18 cellular contexts compared by ENCODE assay signal in genomic region chr7:36039243-36039642, GRCh38.
DNase-seq lines count a peak whose midpoint lies in the region; ATAC-seq and TF ChIP-seq lines count a peak whose summit lies in the region.
"Had no signal": no experiment of that assay in that cellular context is flagged by ENCODE, and none has a peak within 500 bp of the region (broad histone marks: within the 10 kb centered on the region; RNA-seq: fewer than 3 reads in every experiment).

No MANE protein-coding gene starts in this region.

- H3K27me3 Mint-ChIP-seq in HFFc6 (ENCODE audit: insufficient read depth), result no peaks in the 10 kb centered on the region; the same call in none of the 2 replicates
- H3K27me3 Mint-ChIP-seq in mesothelial cell of epicardium (ENCODE audit: low read depth), result no peaks in the 10 kb centered on the region
- no peaks in the 10 kb centered on the region for H3K27me3 Mint-ChIP-seq in activated CD4-positive, alpha-beta memory T cell treated with anti-CD3 and anti-CD28 coated beads for 36 hours
- H3K27me3 Mint-ChIP-seq in progenitor cell of endocrine pancreas, result peaks cover 8% of the 10 kb centered on the region
- H3K27me3 Mint-ChIP-seq in natural killer cell treated with Interleukin-12 subunit alpha and Interleukin-12 subunit beta and Interleukin-15 and Interleukin-18, amount 100 ng/mL, for 72 hours, result peaks cover 5 to 24% of the 10 kb centered on the region in 2 donors

- no peak for TF ChIP-seq CTCF in HFFc6 (IDR thresholded peaks at IDR 0.05)
- TF ChIP-seq CTCF in mesothelial cell of epicardium (IDR thresholded peaks at IDR 0.05; ENCODE audit: unreplicated experiment), result no peak
- no peak for TF ChIP-seq CTCF in progenitor cell of endocrine pancreas (IDR thresholded peaks at IDR 0.05; ENCODE audit: unreplicated experiment)

- CTCF ChIA-PET in activated CD4-positive, alpha-beta memory T cell treated with anti-CD3 and anti-CD28 coated beads for 36 hours (lab: Charles Lee), result no interaction called here

- intact Hi-C loops in activated CD4-positive, alpha-beta memory T cell treated with anti-CD3 and anti-CD28 coated beads for 36 hours (cut with micrococcal nuclease), result no loop called here

- H3K27ac Mint-ChIP-seq in HFFc6, result peak overlapping the region; percentile 44; the same call in 1 of the 2 replicates
- peak overlapping the region; percentile 77 for H3K27ac Mint-ChIP-seq in mesothelial cell of epicardium
- no peak overlapping the region for H3K27ac Mint-ChIP-seq in activated CD4-positive, alpha-beta memory T cell treated with anti-CD3 and anti-CD28 coated beads for 36 hours
- H3K27ac Mint-ChIP-seq in progenitor cell of endocrine pancreas, result no peak overlapping the region
- H3K27ac Mint-ChIP-seq in natural killer cell treated with Interleukin-12 subunit alpha and Interleukin-12 subunit beta and Interleukin-15 and Interleukin-18, amount 100 ng/mL, for 72 hours, result no peak overlapping the region
- H3K27ac Mint-ChIP-seq: CD8-positive, alpha-beta memory T cell had no signal

- DNase-seq in EH (ENCODE audit: low read depth), result peak; percentile 17
- DNase-seq in HFFc6, result no peak
- DNase-seq in dermis microvascular lymphatic vessel endothelial cell (ENCODE audit: low read depth in 2 of 2), result peak; percentile 55 to 72
- no peak for DNase-seq in mesothelial cell of epicardium (ENCODE audit: low spot score in 2 of 2, unreplicated experiment in 2 of 2)
- no peak for DNase-seq in activated CD4-positive, alpha-beta memory T cell treated with anti-CD3 and anti-CD28 coated beads for 36 hours
- DNase-seq in progenitor cell of endocrine pancreas (ENCODE audit: low spot score, unreplicated experiment), result no peak
- no peak for DNase-seq in natural killer cell treated with Interleukin-12 subunit alpha and Interleukin-12 subunit beta and Interleukin-15 and Interleukin-18, amount 100 ng/mL, for 72 hours (ENCODE audit: low spot score)
- DNase-seq: C1 segment of cervical spinal cord; CD8-positive, alpha-beta memory T cell; DMS53; GM23248; HCEC 1CT; KG1; NCI-H1417 treated with DMSO at 0.1 percent for 48 hours; NCI-H187 treated with DMSO at 0.1 percent for 48 hours; NCI-H226; NCI-H524 treated with DMSO at 0.1 percent for 48 hours; PC-9 had no signal

- H3K9me3 Mint-ChIP-seq in HFFc6 (no peaks in the 10 kb centered on the region), mesothelial cell of epicardium (no peaks in the 10 kb centered on the region), progenitor cell of endocrine pancreas (ENCODE audit: low read depth) (no peaks in the 10 kb centered on the region)
- H3K9me3 Mint-ChIP-seq in activated CD4-positive, alpha-beta memory T cell treated with anti-CD3 and anti-CD28 coated beads for 36 hours, result no peaks in the 10 kb centered on the region
- no peaks in the 10 kb centered on the region for H3K9me3 Mint-ChIP-seq in natural killer cell treated with Interleukin-12 subunit alpha and Interleukin-12 subunit beta and Interleukin-15 and Interleukin-18, amount 100 ng/mL, for 72 hours
- H3K9me3 Mint-ChIP-seq: CD8-positive, alpha-beta memory T cell had no signal

- POLR2A ChIA-PET in activated CD4-positive, alpha-beta memory T cell treated with anti-CD3 and anti-CD28 coated beads for 36 hours (lab: Charles Lee), result no interaction called here

- peaks cover 54% of the 10 kb centered on the region for H3K4me1 Mint-ChIP-seq in HFFc6 (ENCODE audit: low read depth)
- H3K4me1 Mint-ChIP-seq in mesothelial cell of epicardium, result peaks cover 62% of the 10 kb centered on the region
- peaks cover 6% of the 10 kb centered on the region for H3K4me1 Mint-ChIP-seq in activated CD4-positive, alpha-beta memory T cell treated with anti-CD3 and anti-CD28 coated beads for 36 hours (ENCODE audit: low read depth)
- H3K4me1 Mint-ChIP-seq in progenitor cell of endocrine pancreas (ENCODE audit: low read depth), result peaks cover 5% of the 10 kb centered on the region
- H3K4me1 Mint-ChIP-seq in natural killer cell treated with Interleukin-12 subunit alpha and Interleukin-12 subunit beta and Interleukin-15 and Interleukin-18, amount 100 ng/mL, for 72 hours (ENCODE audit: low read depth in 2 of 2), result no peaks in the 10 kb centered on the region
- H3K4me1 Mint-ChIP-seq: CD8-positive, alpha-beta memory T cell had no signal

- H3K36me3 Mint-ChIP-seq in HFFc6 (ENCODE audit: low read depth) (no peaks in the 10 kb centered on the region), mesothelial cell of epicardium (no peaks in the 10 kb centered on the region), progenitor cell of endocrine pancreas (ENCODE audit: insufficient read depth) (no peaks in the 10 kb centered on the region)
- H3K36me3 Mint-ChIP-seq in activated CD4-positive, alpha-beta memory T cell treated with anti-CD3 and anti-CD28 coated beads for 36 hours, result no peaks in the 10 kb centered on the region
- H3K36me3 Mint-ChIP-seq in natural killer cell treated with Interleukin-12 subunit alpha and Interleukin-12 subunit beta and Interleukin-15 and Interleukin-18, amount 100 ng/mL, for 72 hours, result no peaks in the 10 kb centered on the region
- H3K36me3 Mint-ChIP-seq: CD8-positive, alpha-beta memory T cell had no signal

- no peak for ATAC-seq in natural killer cell treated with Interleukin-12 subunit alpha and Interleukin-12 subunit beta and Interleukin-15 and Interleukin-18, amount 100 ng/mL, for 72 hours

- H3K4me3 Mint-ChIP-seq in HFFc6 (no peak overlapping the region), mesothelial cell of epicardium (no peak overlapping the region), progenitor cell of endocrine pancreas (ENCODE audit: low read depth) (no peak overlapping the region)
- H3K4me3 Mint-ChIP-seq in activated CD4-positive, alpha-beta memory T cell treated with anti-CD3 and anti-CD28 coated beads for 36 hours, result no peak overlapping the region
- no peak overlapping the region for H3K4me3 Mint-ChIP-seq in natural killer cell treated with Interleukin-12 subunit alpha and Interleukin-12 subunit beta and Interleukin-15 and Interleukin-18, amount 100 ng/mL, for 72 hours
- H3K4me3 Mint-ChIP-seq: CD8-positive, alpha-beta memory T cell had no signal

Comparison
In these comparisons a context has a peak if more than half of its experiments do, and no peak if none do; other contexts are left out.
1. DNase-seq: peak in EH (single experiment) and dermis microvascular lymphatic vessel endothelial cell (2 of 2); none in HFFc6 (single experiment), mesothelial cell of epicardium (0 of 2), activated CD4-positive, alpha-beta memory T cell treated with anti-CD3 and anti-CD28 coated beads for 36 hours (single experiment), progenitor cell of endocrine pancreas (single experiment) and natural killer cell treated with Interleukin-12 subunit alpha and Interleukin-12 subunit beta and Interleukin-15 and Interleukin-18, amount 100 ng/mL, for 72 hours (single experiment).
2. H3K27ac Mint-ChIP-seq: peak in HFFc6 (single experiment) and mesothelial cell of epicardium (single experiment); none in activated CD4-positive, alpha-beta memory T cell treated with anti-CD3 and anti-CD28 coated beads for 36 hours (single experiment), progenitor cell of endocrine pancreas (single experiment) and natural killer cell treated with Interleukin-12 subunit alpha and Interleukin-12 subunit beta and Interleukin-15 and Interleukin-18, amount 100 ng/mL, for 72 hours (0 of 2).